ENCODE assay signal across 14 cellular contexts in the genomic region with DNA sequence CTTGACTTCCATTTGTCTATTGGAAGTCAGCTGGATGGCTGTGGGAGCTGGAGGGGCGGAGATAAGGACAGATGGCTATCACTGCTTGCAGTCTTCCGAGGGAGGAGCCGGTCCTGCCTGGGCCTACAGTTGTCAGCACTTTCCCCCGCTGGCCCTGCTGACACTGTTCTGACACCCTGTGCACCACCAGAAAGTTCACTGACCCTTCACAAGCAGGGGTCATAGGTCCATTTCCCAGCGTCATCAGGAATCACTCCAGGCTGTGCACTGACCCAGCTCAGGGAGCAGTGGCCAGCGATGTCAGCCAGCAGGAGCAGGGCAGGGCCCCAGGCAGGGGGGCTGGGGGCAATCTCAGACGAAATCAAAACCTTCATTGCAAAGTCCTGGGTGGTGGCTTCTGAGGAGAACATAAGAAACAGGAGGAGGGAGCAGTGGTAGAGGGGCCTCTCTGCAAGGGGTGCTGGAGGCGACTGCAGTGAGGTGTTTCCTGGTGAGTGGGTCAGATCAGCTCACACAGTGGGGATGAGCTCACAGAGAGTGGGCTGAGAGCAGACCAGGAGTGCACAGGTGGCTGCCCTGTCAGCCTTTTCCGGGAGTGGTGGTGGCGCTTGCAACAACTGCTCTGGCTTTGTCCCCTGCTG. TPM values are rescaled to one million over a fixed set of nuclear protein-coding genes. Genes with fewer than 3 reads are reported as not detected.
A peak's percentile ranks its signal among the peaks of the same experiment; 100 is the strongest.
DNase-seq lines count a peak whose midpoint lies in the region; ATAC-seq and TF ChIP-seq lines count a peak whose summit lies in the region.
"Had no signal": no experiment of that assay in that cellular context is flagged by ENCODE, and none has a peak within 500 bp of the region (broad histone marks: within the 10 kb centered on the region; RNA-seq: fewer than 3 reads in every experiment).

No MANE protein-coding gene starts in this region.

- POLR2A ChIA-PET in WTC11 (lab: Charles Lee) = no interaction called here

- CTCF ChIA-PET in WTC11 (lab: Charles Lee) = interaction anchor here (0.7 to 1.0 kb wide), 2 partner anchors 113 to 155 kb away, joined by 3 read pairs; no protein-coding TSS in a partner anchor

- no peak overlapping the region for H3K27ac Mint-ChIP-seq in WTC11

- no peaks in the 10 kb centered on the region for H3K27me3 Mint-ChIP-seq in WTC11 (ENCODE audit: low read depth)

- peak; percentile 58 for ATAC-seq in WTC11
- peak; percentile 72 for ATAC-seq in sciatic nerve
- ATAC-seq in HG03354 (IDR thresholded peaks at IDR 0.05; ENCODE audit: poor library complexity, severe bottlenecking, unreplicated experiment) = no peak
- ATAC-seq: HCT116 had no signal

- TF ChIP-seq CTCF in WTC11 (IDR thresholded peaks at IDR 0.05) = no peak

- no peak overlapping the region for H3K4me3 Mint-ChIP-seq in WTC11

- H3K9me3 Mint-ChIP-seq in WTC11 = no peaks in the 10 kb centered on the region
- H3K9me3 Mint-ChIP-seq: IgD-negative memory B cell had no signal

- H3K4me1 Mint-ChIP-seq in WTC11 = peaks cover 4% of the 10 kb centered on the region; the same call in 1 of the 2 replicates

- DNase-seq in NCI-H2171 (lab: John Stamatoyannopoulos, UW) = peak; percentile 13
- no peak for DNase-seq in WTC11 (ENCODE audit: low spot score)
- peak; percentile 89 for DNase-seq in left kidney (ENCODE audit: low read depth, low spot score)
- DNase-seq in sciatic nerve (ENCODE audit: low spot score) = no peak
- DNase-seq in posterior cingulate gyrus = no peak
- no peak for DNase-seq in OCI-M2 (lab: John Stamatoyannopoulos, UW; ENCODE audit: unreplicated experiment)
- DNase-seq: activated CD8-positive, alpha-beta memory T cell treated with anti-CD3 and anti-CD28 coated beads for 24 hours; activated effector memory CD4-positive, alpha-beta T cell treated with Interleukin-2 at 50 U/mL for 16 hours; cortex of kidney; NCI-H1048; stimulated activated naive CD4-positive, alpha-beta T cell treated with Interleukin-2 at 50 U/mL for 16 hours had no signal

- intact Hi-C loops in sciatic nerve (cut with DNase I) (no loop called here), posterior cingulate gyrus (cut with DNase I) (no loop called here)

- no peaks in the 10 kb centered on the region for H3K36me3 Mint-ChIP-seq in WTC11

TF ChIP-seq in WTC11, 78 proteins besides CTCF, POLR2A, EP300 and RAD21 (continues in another document):
- TF ChIP-seq SP1 (CRISPR knock-in tag; conservative IDR thresholded peaks at IDR 0.05) (no peak), ESRRA (CRISPR knock-in tag; IDR thresholded peaks at IDR 0.05; ENCODE audit: borderline replicate concordance) (no peak), ZNF317 (CRISPR knock-in tag; IDR thresholded peaks at IDR 0.05; ENCODE audit: borderline replicate concordance, low read depth) (no peak), ATF1 (CRISPR knock-in tag; IDR thresholded peaks at IDR 0.05) (no peak), TP53 (CRISPR knock-in tag; IDR thresholded peaks at IDR 0.05) (no peak), ZNF121 (CRISPR knock-in tag; IDR thresholded peaks at IDR 0.05) (no peak), CREM (CRISPR knock-in tag; IDR thresholded peaks at IDR 0.05) (no peak), IRF2 (CRISPR knock-in tag; IDR thresholded peaks at IDR 0.05; ENCODE audit: borderline replicate concordance, low read depth) (no peak), NR3C1 (CRISPR knock-in tag; conservative IDR thresholded peaks at IDR 0.05; ENCODE audit: low read depth) (no peak), ELF4 (CRISPR knock-in tag; IDR thresholded peaks at IDR 0.05; ENCODE audit: low read depth) (no peak)
- TF ChIP-seq, protein P1, sequence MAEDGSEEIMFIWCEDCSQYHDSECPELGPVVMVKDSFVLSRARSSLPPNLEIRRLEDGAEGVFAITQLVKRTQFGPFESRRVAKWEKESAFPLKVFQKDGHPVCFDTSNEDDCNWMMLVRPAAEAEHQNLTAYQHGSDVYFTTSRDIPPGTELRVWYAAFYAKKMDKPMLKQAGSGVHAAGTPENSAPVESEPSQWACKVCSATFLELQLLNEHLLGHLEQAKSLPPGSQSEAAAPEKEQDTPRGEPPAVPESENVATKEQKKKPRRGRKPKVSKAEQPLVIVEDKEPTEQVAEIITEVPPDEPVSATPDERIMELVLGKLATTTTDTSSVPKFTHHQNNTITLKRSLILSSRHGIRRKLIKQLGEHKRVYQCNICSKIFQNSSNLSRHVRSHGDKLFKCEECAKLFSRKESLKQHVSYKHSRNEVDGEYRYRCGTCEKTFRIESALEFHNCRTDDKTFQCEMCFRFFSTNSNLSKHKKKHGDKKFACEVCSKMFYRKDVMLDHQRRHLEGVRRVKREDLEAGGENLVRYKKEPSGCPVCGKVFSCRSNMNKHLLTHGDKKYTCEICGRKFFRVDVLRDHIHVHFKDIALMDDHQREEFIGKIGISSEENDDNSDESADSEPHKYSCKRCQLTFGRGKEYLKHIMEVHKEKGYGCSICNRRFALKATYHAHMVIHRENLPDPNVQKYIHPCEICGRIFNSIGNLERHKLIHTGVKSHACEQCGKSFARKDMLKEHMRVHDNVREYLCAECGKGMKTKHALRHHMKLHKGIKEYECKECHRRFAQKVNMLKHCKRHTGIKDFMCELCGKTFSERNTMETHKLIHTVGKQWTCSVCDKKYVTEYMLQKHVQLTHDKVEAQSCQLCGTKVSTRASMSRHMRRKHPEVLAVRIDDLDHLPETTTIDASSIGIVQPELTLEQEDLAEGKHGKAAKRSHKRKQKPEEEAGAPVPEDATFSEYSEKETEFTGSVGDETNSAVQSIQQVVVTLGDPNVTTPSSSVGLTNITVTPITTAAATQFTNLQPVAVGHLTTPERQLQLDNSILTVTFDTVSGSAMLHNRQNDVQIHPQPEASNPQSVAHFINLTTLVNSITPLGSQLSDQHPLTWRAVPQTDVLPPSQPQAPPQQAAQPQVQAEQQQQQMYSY (CRISPR knock-in tag; IDR thresholded peaks at IDR 0.05) = no peak
- TF ChIP-seq, protein P2, sequence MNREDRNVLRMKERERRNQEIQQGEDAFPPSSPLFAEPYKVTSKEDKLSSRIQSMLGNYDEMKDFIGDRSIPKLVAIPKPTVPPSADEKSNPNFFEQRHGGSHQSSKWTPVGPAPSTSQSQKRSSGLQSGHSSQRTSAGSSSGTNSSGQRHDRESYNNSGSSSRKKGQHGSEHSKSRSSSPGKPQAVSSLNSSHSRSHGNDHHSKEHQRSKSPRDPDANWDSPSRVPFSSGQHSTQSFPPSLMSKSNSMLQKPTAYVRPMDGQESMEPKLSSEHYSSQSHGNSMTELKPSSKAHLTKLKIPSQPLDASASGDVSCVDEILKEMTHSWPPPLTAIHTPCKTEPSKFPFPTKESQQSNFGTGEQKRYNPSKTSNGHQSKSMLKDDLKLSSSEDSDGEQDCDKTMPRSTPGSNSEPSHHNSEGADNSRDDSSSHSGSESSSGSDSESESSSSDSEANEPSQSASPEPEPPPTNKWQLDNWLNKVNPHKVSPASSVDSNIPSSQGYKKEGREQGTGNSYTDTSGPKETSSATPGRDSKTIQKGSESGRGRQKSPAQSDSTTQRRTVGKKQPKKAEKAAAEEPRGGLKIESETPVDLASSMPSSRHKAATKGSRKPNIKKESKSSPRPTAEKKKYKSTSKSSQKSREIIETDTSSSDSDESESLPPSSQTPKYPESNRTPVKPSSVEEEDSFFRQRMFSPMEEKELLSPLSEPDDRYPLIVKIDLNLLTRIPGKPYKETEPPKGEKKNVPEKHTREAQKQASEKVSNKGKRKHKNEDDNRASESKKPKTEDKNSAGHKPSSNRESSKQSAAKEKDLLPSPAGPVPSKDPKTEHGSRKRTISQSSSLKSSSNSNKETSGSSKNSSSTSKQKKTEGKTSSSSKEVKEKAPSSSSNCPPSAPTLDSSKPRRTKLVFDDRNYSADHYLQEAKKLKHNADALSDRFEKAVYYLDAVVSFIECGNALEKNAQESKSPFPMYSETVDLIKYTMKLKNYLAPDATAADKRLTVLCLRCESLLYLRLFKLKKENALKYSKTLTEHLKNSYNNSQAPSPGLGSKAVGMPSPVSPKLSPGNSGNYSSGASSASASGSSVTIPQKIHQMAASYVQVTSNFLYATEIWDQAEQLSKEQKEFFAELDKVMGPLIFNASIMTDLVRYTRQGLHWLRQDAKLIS (CRISPR knock-in tag; IDR thresholded peaks at IDR 0.05; ENCODE audit: borderline replicate concordance) = no peak
- TF ChIP-seq, protein P3, sequence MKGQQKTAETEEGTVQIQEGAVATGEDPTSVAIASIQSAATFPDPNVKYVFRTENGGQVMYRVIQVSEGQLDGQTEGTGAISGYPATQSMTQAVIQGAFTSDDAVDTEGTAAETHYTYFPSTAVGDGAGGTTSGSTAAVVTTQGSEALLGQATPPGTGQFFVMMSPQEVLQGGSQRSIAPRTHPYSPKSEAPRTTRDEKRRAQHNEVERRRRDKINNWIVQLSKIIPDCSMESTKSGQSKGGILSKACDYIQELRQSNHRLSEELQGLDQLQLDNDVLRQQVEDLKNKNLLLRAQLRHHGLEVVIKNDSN (CRISPR knock-in tag; IDR thresholded peaks at IDR 0.05) = no peak
- TF ChIP-seq, protein P4, sequence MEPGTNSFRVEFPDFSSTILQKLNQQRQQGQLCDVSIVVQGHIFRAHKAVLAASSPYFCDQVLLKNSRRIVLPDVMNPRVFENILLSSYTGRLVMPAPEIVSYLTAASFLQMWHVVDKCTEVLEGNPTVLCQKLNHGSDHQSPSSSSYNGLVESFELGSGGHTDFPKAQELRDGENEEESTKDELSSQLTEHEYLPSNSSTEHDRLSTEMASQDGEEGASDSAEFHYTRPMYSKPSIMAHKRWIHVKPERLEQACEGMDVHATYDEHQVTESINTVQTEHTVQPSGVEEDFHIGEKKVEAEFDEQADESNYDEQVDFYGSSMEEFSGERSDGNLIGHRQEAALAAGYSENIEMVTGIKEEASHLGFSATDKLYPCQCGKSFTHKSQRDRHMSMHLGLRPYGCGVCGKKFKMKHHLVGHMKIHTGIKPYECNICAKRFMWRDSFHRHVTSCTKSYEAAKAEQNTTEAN (CRISPR knock-in tag; IDR thresholded peaks at IDR 0.05) = no peak

RNA-seq across cellular contexts. Expression of a gene that starts 26.5 kb away (rescaled TPM):
- total RNA-seq in WTC11 (2021) (2.6 to 3.5 TPM (median 2.7 TPM) in 3 replicates), sciatic nerve (57.7 TPM)

Comparison
In these comparisons a context has a peak if more than half of its experiments do, and no peak if none do; other contexts are left out.
1. DNase-seq: peak in NCI-H2171 (single experiment) and left kidney (single experiment); none in WTC11 (single experiment), sciatic nerve (single experiment), posterior cingulate gyrus (0 of 10) and OCI-M2 (single experiment).
2. RNA of a gene that starts 26.5 kb away (total RNA-seq): 57.7 TPM in sciatic nerve (single experiment); 2.6 to 3.5 TPM in WTC11; every median in the first group is over 10 times any median in the second.